ENCODE assay signal across 30 cellular contexts in the genomic region with DNA sequence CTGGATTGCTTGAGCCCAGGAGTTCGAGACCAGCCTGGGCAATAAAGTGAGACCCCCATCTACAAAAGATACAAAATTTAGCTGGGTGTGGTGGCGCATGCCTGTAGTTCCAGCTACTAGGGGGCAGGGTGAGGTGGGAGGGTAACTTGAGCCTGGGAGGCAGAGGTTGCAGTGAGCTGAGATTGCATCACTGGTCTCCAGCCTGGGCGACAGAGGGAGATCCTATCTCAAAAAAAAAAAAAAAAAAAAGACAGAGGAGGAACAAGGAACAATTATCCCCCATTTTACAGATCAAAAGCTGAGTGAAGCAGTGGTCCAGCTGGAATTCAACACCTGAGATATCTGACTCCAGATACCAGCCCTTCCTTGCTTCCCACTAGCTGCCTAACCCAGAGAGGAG. TPM values are rescaled to one million over a fixed set of nuclear protein-coding genes. Genes with fewer than 3 reads are reported as not detected.
DNase-seq lines count a peak whose midpoint lies in the region; FAIRE-seq and TF ChIP-seq lines count a peak whose summit lies in the region.
"Had no signal": no experiment of that assay in that cellular context is flagged by ENCODE, and none has a peak within 500 bp of the region (broad histone marks: within the 10 kb centered on the region; RNA-seq: fewer than 3 reads in every experiment).

No MANE protein-coding gene starts in this region.

- no peaks in the 10 kb centered on the region for H4K20me1 ChIP-seq in astrocyte (ENCODE audit: insufficient read depth, low read length)

- H3K79me2 ChIP-seq in astrocyte (ENCODE audit: insufficient read depth, low read length), result no peaks in the 10 kb centered on the region

- DNase-seq in DMS 273 (lab: John Stamatoyannopoulos, UW; ENCODE audit: unreplicated experiment) (peak; percentile 62), astrocyte (ENCODE audit: low read depth) (no peak), left kidney (ENCODE audit: low read depth, low spot score) (peak; percentile 21), WERI-Rb-1 (no peak), ecto neural progenitor cell (ENCODE audit: low spot score) (no peak), GOT3 (lab: John Stamatoyannopoulos, UW) (no peak)
- no peak for DNase-seq in activated T-cell treated with anti-CD3 and anti-CD28 coated beads, Interleukin-2, amount 50 U/mL, for 1 hour
- DNase-seq: activated CD4-positive, alpha-beta T cell treated with anti-CD3 and anti-CD28 coated beads, Interleukin-2, amount 50 U/mL, for 4 hours; activated naive CD4-positive, alpha-beta T cell treated with anti-CD3 and anti-CD28 coated beads, Interleukin-2, amount 50 U/mL, for 16 hours; amygdala; DMS53; GF-D8; HFFc6; hippocampal formation; mucosa of descending colon; NCI-H1694; NCI-H524 treated with DMSO at 0.1 percent for 48 hours; NK-92 treated with Interleukin-12 subunit alpha and Interleukin-12 subunit beta, amount 100 ng/mL, for 24 hours; SIG-M5; spleen; stimulated activated CD4-positive, alpha-beta T cell treated with anti-CD3 and anti-CD28 coated beads, Interleukin-4, amount 100 ng/mL, for 1 hour; SW 1271; T-helper 9 cell; transverse colon had no signal

- peaks cover 24% of the 10 kb centered on the region for H3K4me1 ChIP-seq in HUES6 (ENCODE audit: control insufficient read depth, insufficient read depth, low read length)
- H3K4me1 ChIP-seq in astrocyte (ENCODE audit: insufficient read depth, low read length), result peaks cover 13% of the 10 kb centered on the region
- H3K4me1 ChIP-seq: spleen, transverse colon had no signal

- H3K4me3 ChIP-seq in HUES6 (ENCODE audit: low read depth, low read length), result no peak overlapping the region
- H3K4me3 ChIP-seq in astrocyte (ENCODE audit: insufficient read depth, low read depth, low read length), result no peak overlapping the region
- no peak overlapping the region for H3K4me3 ChIP-seq in WERI-Rb-1 (ENCODE audit: low read depth, low read length)
- H3K4me3 ChIP-seq: coronary artery, mucosa of descending colon, spleen, transverse colon had no signal

- no peaks in the 10 kb centered on the region for H3K27me3 Mint-ChIP-seq in astrocyte (ENCODE audit: low read depth, unreplicated experiment)

- H3K36me3 ChIP-seq in HUES6 (ENCODE audit: control insufficient read depth, insufficient read depth, low read length) (peaks cover 52% of the 10 kb centered on the region), astrocyte (ENCODE audit: insufficient read depth, low read length) (no peaks in the 10 kb centered on the region), WERI-Rb-1 (no peaks in the 10 kb centered on the region)
- H3K36me3 ChIP-seq: spleen, transverse colon had no signal

- H3K36me3 Mint-ChIP-seq in astrocyte (ENCODE audit: low read depth, unreplicated experiment), result no peaks in the 10 kb centered on the region

- peaks cover 1% of the 10 kb centered on the region for H3K9me3 Mint-ChIP-seq in astrocyte (ENCODE audit: unreplicated experiment)
- H3K9me3 Mint-ChIP-seq: nephron had no signal

- no peaks in the 10 kb centered on the region for H3K27me3 ChIP-seq in HUES6 (ENCODE audit: control insufficient read depth, insufficient read depth, low read length)
- no peaks in the 10 kb centered on the region for H3K27me3 ChIP-seq in astrocyte (ENCODE audit: insufficient read depth, low read length)
- no peaks in the 10 kb centered on the region for H3K27me3 ChIP-seq in WERI-Rb-1 (ENCODE audit: insufficient read depth, low read depth, severe bottlenecking)
- H3K27me3 ChIP-seq: spleen, transverse colon had no signal

- no peak overlapping the region for H3K4me3 Mint-ChIP-seq in astrocyte (ENCODE audit: unreplicated experiment)
- H3K4me3 Mint-ChIP-seq: B cell, HFFc6, nephron had no signal

- H3K27ac ChIP-seq in HUES6 (ENCODE audit: low read depth, low read length) (no peak overlapping the region), astrocyte (ENCODE audit: low read depth, low read length) (no peak overlapping the region), WERI-Rb-1 (no peak overlapping the region)
- H3K27ac ChIP-seq: coronary artery, spleen, transverse colon had no signal

- no peak overlapping the region for H3K4me2 ChIP-seq in astrocyte (ENCODE audit: low read length)

- H3K4me1 Mint-ChIP-seq in astrocyte (ENCODE audit: low read depth, unreplicated experiment), result peaks cover 33% of the 10 kb centered on the region
- H3K4me1 Mint-ChIP-seq: B cell had no signal

- FAIRE-seq in astrocyte (lab: Jason Lieb, UNC), result no peak

- H3K9me3 ChIP-seq in HUES6 (ENCODE audit: control insufficient read depth, insufficient read depth, low read depth, low read length), result no peaks in the 10 kb centered on the region
- no peaks in the 10 kb centered on the region for H3K9me3 ChIP-seq in astrocyte (ENCODE audit: insufficient read depth, low read depth, low read length)
- H3K9me3 ChIP-seq in WERI-Rb-1 (ENCODE audit: severe bottlenecking), result no peaks in the 10 kb centered on the region
- H3K9me3 ChIP-seq: mucosa of descending colon, spleen, transverse colon had no signal

- no peak overlapping the region for H2AFZ ChIP-seq in astrocyte (ENCODE audit: low read depth, low read length)

- TF ChIP-seq CTCF in astrocyte (IDR thresholded peaks at IDR 0.05; ENCODE audit: insufficient read depth, low read depth, low read length), result no peak
- no peak for TF ChIP-seq CTCF in WERI-Rb-1 (IDR thresholded peaks at IDR 0.05; ENCODE audit: low read depth, low read length)

- H3K27ac Mint-ChIP-seq in astrocyte (ENCODE audit: unreplicated experiment), result peak overlapping the region; percentile 86
- H3K27ac Mint-ChIP-seq: B cell, HFFc6 had no signal

- H3K9ac ChIP-seq in HUES6 (ENCODE audit: low read length) (peak overlapping the region; percentile 32), astrocyte (ENCODE audit: low read length) (no peak overlapping the region)

RNA-seq across cellular contexts. Expression of gene L1TD1, which starts 34.8 kb away (rescaled TPM):
- total RNA-seq in astrocyte, result 9.9 and 10.6 TPM in 2 replicates
- total RNA-seq: B cell, HFFc6, LHCN-M2, osteocyte had no signal

Comparison
In these comparisons a context has a peak if more than half of its experiments do, and no peak if none do; other contexts are left out.
1. DNase-seq: peak in DMS 273 (single experiment) and left kidney (single experiment); none in astrocyte (single experiment), WERI-Rb-1 (single experiment), ecto neural progenitor cell (single experiment), activated T-cell treated with anti-CD3 and anti-CD28 coated beads, Interleukin-2, amount 50 U/mL, for 1 hour (single experiment) and GOT3 (single experiment).